In genomic region chr7:27242580-27243339, GRCh38 we compare ENCODE assay signal across 8 cellular contexts. TPM values are rescaled to one million over a fixed set of nuclear protein-coding genes. Genes with fewer than 3 reads are reported as not detected.
DNase-seq lines count a peak whose midpoint lies in the region; FAIRE-seq and TF ChIP-seq lines count a peak whose summit lies in the region.

Gene EVX1, plus strand, starts transcription at chr7:27242802. Its CDS starts 229 bp downstream, at chr7:27243031.

- H3K4me1 Mint-ChIP-seq in activated T-helper 2 cell treated with anti-CD3 and anti-CD28 coated beads, Interferon-gamma antibody, Interleukin-2, Interleukin-4, amounts not matched to agents 10 μg/mL and 5 μg/mL and 100 μg/mL, durations not matched to agents 14 hours and 24 hours and 36 hours (ENCODE audit: low read depth), result peaks cover 1% of the 10 kb centered on the region
- H3K4me1 Mint-ChIP-seq in neural crest cell, result peaks cover 15% of the 10 kb centered on the region

- H3K27me3 Mint-ChIP-seq in activated T-helper 2 cell treated with anti-CD3 and anti-CD28 coated beads, Interferon-gamma antibody, Interleukin-2, Interleukin-4, amounts not matched to agents 10 μg/mL and 5 μg/mL and 100 μg/mL, durations not matched to agents 14 hours and 24 hours and 36 hours (ENCODE audit: low read depth), result peaks cover 75% of the 10 kb centered on the region
- H3K27me3 Mint-ChIP-seq in neural crest cell (ENCODE audit: low read depth), result peaks cover 97% of the 10 kb centered on the region

- intact Hi-C loops in activated T-helper 2 cell treated with anti-CD3 and anti-CD28 coated beads, Interferon-gamma antibody, Interleukin-2, Interleukin-4, amounts not matched to agents 10 μg/mL and 5 μg/mL and 100 μg/mL, durations not matched to agents 14 hours and 24 hours and 36 hours (cut with micrococcal nuclease), result loop anchor here (2.0 to 10.0 kb wide), 5 partner anchors 86 to 1712 kb away; partner anchors contain the start of genes HOXA7 and TRIL

- H3K36me3 Mint-ChIP-seq in activated T-helper 2 cell treated with anti-CD3 and anti-CD28 coated beads, Interferon-gamma antibody, Interleukin-2, Interleukin-4, amounts not matched to agents 10 μg/mL and 5 μg/mL and 100 μg/mL, durations not matched to agents 14 hours and 24 hours and 36 hours (ENCODE audit: low read depth), result no peaks in the 10 kb centered on the region
- H3K36me3 Mint-ChIP-seq in neural crest cell (ENCODE audit: low read depth), result peaks cover 6% of the 10 kb centered on the region

- peak; percentile 47 for DNase-seq in D721Med (ENCODE audit: insufficient read length, low spot score)
- DNase-seq in NCI-H128 (lab: John Stamatoyannopoulos, UW; ENCODE audit: unreplicated experiment), result peak; percentile 48
- no peak for DNase-seq in activated T-helper 2 cell treated with anti-CD3 and anti-CD28 coated beads, Interferon-gamma antibody, Interleukin-2, Interleukin-4, amounts not matched to agents 10 μg/mL and 5 μg/mL and 100 μg/mL, durations not matched to agents 14 hours and 24 hours and 36 hours (ENCODE audit: low spot score)
- DNase-seq in neural crest cell (ENCODE audit: low read depth, low spot score), result no peak
- DNase-seq in Ammon's horn (ENCODE audit: low spot score), result no peak
- DNase-seq in H54 (ENCODE audit: insufficient read length, low spot score), result no peak
- no peak for DNase-seq in SHP77 treated with DMSO at 0.1 percent for 48 hours (lab: John Stamatoyannopoulos, UW)
- no peak for DNase-seq in NCI-H1436 treated with DMSO at 0.1 percent for 48 hours (lab: John Stamatoyannopoulos, UW)

- no peak for TF ChIP-seq POLR2A in H54 (IDR thresholded peaks at IDR 0.05; ENCODE audit: low read depth, low read length)

- H3K4me3 Mint-ChIP-seq in activated T-helper 2 cell treated with anti-CD3 and anti-CD28 coated beads, Interferon-gamma antibody, Interleukin-2, Interleukin-4, amounts not matched to agents 10 μg/mL and 5 μg/mL and 100 μg/mL, durations not matched to agents 14 hours and 24 hours and 36 hours (ENCODE audit: low read depth), result no peak within 1 kb of the TSS
- peak within 1 kb of the TSS; percentile 63 for H3K4me3 Mint-ChIP-seq in neural crest cell

- no peak for TF ChIP-seq CTCF in D721Med (IDR thresholded peaks at IDR 0.05; ENCODE audit: insufficient read depth, missing control alignments)
- TF ChIP-seq CTCF in neural crest cell (conservative IDR thresholded peaks at IDR 0.05), result no peak

- no peak for FAIRE-seq in D721Med (lab: Jason Lieb, UNC)
- no peak for FAIRE-seq in H54 (lab: Jason Lieb, UNC)

- peak within 1 kb of the TSS; percentile 35 for H3K27ac Mint-ChIP-seq in activated T-helper 2 cell treated with anti-CD3 and anti-CD28 coated beads, Interferon-gamma antibody, Interleukin-2, Interleukin-4, amounts not matched to agents 10 μg/mL and 5 μg/mL and 100 μg/mL, durations not matched to agents 14 hours and 24 hours and 36 hours
- no peak within 1 kb of the TSS for H3K27ac Mint-ChIP-seq in neural crest cell (ENCODE audit: unreplicated experiment)

- no peaks in the 10 kb centered on the region for H3K9me3 Mint-ChIP-seq in activated T-helper 2 cell treated with anti-CD3 and anti-CD28 coated beads, Interferon-gamma antibody, Interleukin-2, Interleukin-4, amounts not matched to agents 10 μg/mL and 5 μg/mL and 100 μg/mL, durations not matched to agents 14 hours and 24 hours and 36 hours
- H3K9me3 Mint-ChIP-seq in neural crest cell, result no peaks in the 10 kb centered on the region

RNA-seq across cellular contexts. Expression of gene EVX1, which starts in this region (rescaled TPM):
- total RNA-seq in activated T-helper 2 cell treated with anti-CD3 and anti-CD28 coated beads, Interferon-gamma antibody, Interleukin-2, Interleukin-4, amounts not matched to agents 10 μg/mL and 5 μg/mL and 100 μg/mL, durations not matched to agents 14 hours and 24 hours and 36 hours, result not detected in 2 replicates
- total RNA-seq in neural crest cell, result 0.79 and 0.80 TPM in 2 replicates

Comparison
In these comparisons a context has a peak if more than half of its experiments do, and no peak if none do; other contexts are left out.
1. DNase-seq: peak in D721Med (single experiment) and NCI-H128 (single experiment); none in activated T-helper 2 cell treated with anti-CD3 and anti-CD28 coated beads, Interferon-gamma antibody, Interleukin-2, Interleukin-4, amounts not matched to agents 10 μg/mL and 5 μg/mL and 100 μg/mL, durations not matched to agents 14 hours and 24 hours and 36 hours (single experiment), neural crest cell (single experiment), Ammon's horn (single experiment), H54 (single experiment), SHP77 treated with DMSO at 0.1 percent for 48 hours (single experiment) and NCI-H1436 treated with DMSO at 0.1 percent for 48 hours (single experiment).